Comparison of ENCODE assay signal across 10 cellular contexts in the genomic region with DNA sequence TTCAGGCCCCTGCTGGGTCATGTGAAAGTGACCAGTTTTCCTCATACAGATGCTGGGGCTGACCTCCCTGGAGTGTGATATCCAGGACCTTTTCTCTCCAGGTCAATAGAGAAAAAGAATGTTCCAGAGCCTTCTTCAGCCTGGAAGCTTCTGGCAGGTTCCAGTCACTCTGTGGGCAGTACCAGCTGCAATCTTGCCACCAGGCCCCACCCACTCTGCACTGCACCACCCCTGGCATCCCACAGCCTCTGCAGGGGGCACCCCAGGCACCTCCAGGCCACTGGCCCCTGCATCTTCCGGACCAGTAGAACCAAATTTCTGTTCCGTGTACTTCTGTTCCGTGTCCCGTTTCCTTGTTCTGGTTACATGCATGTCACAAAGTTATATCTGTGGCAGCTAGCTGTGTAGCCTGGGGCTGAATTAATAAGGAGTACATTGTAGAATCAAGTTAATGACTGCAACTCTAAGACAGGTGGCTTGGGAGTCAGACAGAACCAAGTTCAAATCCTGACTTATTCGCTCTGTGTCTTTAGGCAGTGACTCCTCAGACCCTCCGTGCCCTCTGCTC.
A peak's percentile ranks its signal among the peaks of the same experiment; 100 is the strongest.
DNase-seq lines count a peak whose midpoint lies in the region; TF ChIP-seq lines count a peak whose summit lies in the region.
"Had no signal": no experiment of that assay in that cellular context is flagged by ENCODE, and none has a peak within 500 bp of the region (broad histone marks: within the 10 kb centered on the region; RNA-seq: fewer than 3 reads in every experiment).

No MANE protein-coding gene starts in this region.

- TF ChIP-seq CTCF in WERI-Rb-1 (IDR thresholded peaks at IDR 0.05; ENCODE audit: low read depth, low read length) = no peak
- TF ChIP-seq CTCF in hepatocyte (IDR thresholded peaks at IDR 0.05; ENCODE audit: poor library complexity) = no peak

- H3K9me3 ChIP-seq in WERI-Rb-1 (ENCODE audit: severe bottlenecking) (no peaks in the 10 kb centered on the region), hepatocyte (ENCODE audit: low read depth) (no peaks in the 10 kb centered on the region)
- H3K9me3 ChIP-seq: uterus had no signal

- no peak overlapping the region for H2AFZ ChIP-seq in hepatocyte

- H3K4me3 ChIP-seq in WERI-Rb-1 (ENCODE audit: low read depth, low read length) (peak overlapping the region; percentile 85), hepatocyte (no peak overlapping the region)

- no peaks in the 10 kb centered on the region for H3K9me2 ChIP-seq in hepatocyte (replicated peaks; ENCODE audit: insufficient read depth)

- peaks cover 19% of the 10 kb centered on the region for H3K27me3 Mint-ChIP-seq in activated CD4-positive, alpha-beta T cell treated with anti-CD3 and anti-CD28 coated beads, Interleukin-2, amount 10 ng/mL, durations not matched to agents 24 days and 14 days
- no peaks in the 10 kb centered on the region for H3K27me3 Mint-ChIP-seq in stimulated activated naive CD8-positive, alpha-beta T cell treated with anti-CD3 and anti-CD28 coated beads, Interleukin-15, Interleukin-2, amounts not matched to agents 100 ng/mL and 50 ng/mL, for 24 hours

- peak; percentile 70 for DNase-seq in activated CD4-positive, alpha-beta T cell treated with anti-CD3 and anti-CD28 coated beads, Interleukin-2, amount 10 ng/mL, durations not matched to agents 24 days and 14 days
- DNase-seq in activated CD4-positive, alpha-beta T cell treated with anti-CD3 and anti-CD28 coated beads for 1 hour = no peak
- DNase-seq in WERI-Rb-1 = no peak
- DNase-seq in hepatocyte (ENCODE audit: low spot score) = no peak
- no peak for DNase-seq in SHP77 treated with DMSO at 0.1 percent for 48 hours (lab: John Stamatoyannopoulos, UW)
- no peak for DNase-seq in NCI-H82 (lab: John Stamatoyannopoulos, UW)
- no peak for DNase-seq in kidney glomerular epithelial cell (lab: John Stamatoyannopoulos, UW)
- DNase-seq: NCI-H1930 had no signal

- H3K4me2 ChIP-seq in hepatocyte = peak overlapping the region; percentile 87

- H3K36me3 Mint-ChIP-seq in activated CD4-positive, alpha-beta T cell treated with anti-CD3 and anti-CD28 coated beads, Interleukin-2, amount 10 ng/mL, durations not matched to agents 24 days and 14 days (ENCODE audit: low read depth) = no peaks in the 10 kb centered on the region
- H3K36me3 Mint-ChIP-seq in stimulated activated naive CD8-positive, alpha-beta T cell treated with anti-CD3 and anti-CD28 coated beads, Interleukin-15, Interleukin-2, amounts not matched to agents 100 ng/mL and 50 ng/mL, for 24 hours (ENCODE audit: low read depth) = no peaks in the 10 kb centered on the region

- no peaks in the 10 kb centered on the region for H3K27me3 ChIP-seq in WERI-Rb-1 (ENCODE audit: insufficient read depth, low read depth, severe bottlenecking)
- H3K27me3 ChIP-seq in hepatocyte = peaks cover 29% of the 10 kb centered on the region
- H3K27me3 ChIP-seq: uterus had no signal

- H3K79me2 ChIP-seq in hepatocyte = no peaks in the 10 kb centered on the region

- peaks cover 11% of the 10 kb centered on the region for H3K4me1 ChIP-seq in hepatocyte (ENCODE audit: insufficient read depth)
- H3K4me1 ChIP-seq: uterus had no signal

- intact Hi-C loops in activated CD4-positive, alpha-beta T cell treated with anti-CD3 and anti-CD28 coated beads, Interleukin-2, amount 10 ng/mL, durations not matched to agents 24 days and 14 days (cut with micrococcal nuclease) = loop anchor here (1.0 kb wide), 1 partner anchor 15 kb away; no protein-coding TSS in a partner anchor

- no peaks in the 10 kb centered on the region for H3K36me3 ChIP-seq in WERI-Rb-1
- H3K36me3 ChIP-seq in hepatocyte (replicated peaks; ENCODE audit: insufficient read depth, low read depth) = no peaks in the 10 kb centered on the region
- H3K36me3 ChIP-seq: uterus had no signal

- H3K27ac Mint-ChIP-seq in activated CD4-positive, alpha-beta T cell treated with anti-CD3 and anti-CD28 coated beads, Interleukin-2, amount 10 ng/mL, durations not matched to agents 24 days and 14 days = peak overlapping the region; percentile 83
- H3K27ac Mint-ChIP-seq in stimulated activated naive CD8-positive, alpha-beta T cell treated with anti-CD3 and anti-CD28 coated beads, Interleukin-15, Interleukin-2, amounts not matched to agents 100 ng/mL and 50 ng/mL, for 24 hours = peak overlapping the region; percentile 85

- no peaks in the 10 kb centered on the region for H4K20me1 ChIP-seq in hepatocyte (ENCODE audit: insufficient read depth, poor library complexity, severe bottlenecking)

- H3K4me1 Mint-ChIP-seq in activated CD4-positive, alpha-beta T cell treated with anti-CD3 and anti-CD28 coated beads, Interleukin-2, amount 10 ng/mL, durations not matched to agents 24 days and 14 days = peaks cover 30% of the 10 kb centered on the region
- H3K4me1 Mint-ChIP-seq in stimulated activated naive CD8-positive, alpha-beta T cell treated with anti-CD3 and anti-CD28 coated beads, Interleukin-15, Interleukin-2, amounts not matched to agents 100 ng/mL and 50 ng/mL, for 24 hours (ENCODE audit: low read depth) = peaks cover 45% of the 10 kb centered on the region

- H3K4me3 Mint-ChIP-seq in activated CD4-positive, alpha-beta T cell treated with anti-CD3 and anti-CD28 coated beads, Interleukin-2, amount 10 ng/mL, durations not matched to agents 24 days and 14 days = peak overlapping the region; percentile 79
- H3K4me3 Mint-ChIP-seq in stimulated activated naive CD8-positive, alpha-beta T cell treated with anti-CD3 and anti-CD28 coated beads, Interleukin-15, Interleukin-2, amounts not matched to agents 100 ng/mL and 50 ng/mL, for 24 hours = peak overlapping the region; percentile 79

- no peaks in the 10 kb centered on the region for H3K9me3 Mint-ChIP-seq in activated CD4-positive, alpha-beta T cell treated with anti-CD3 and anti-CD28 coated beads, Interleukin-2, amount 10 ng/mL, durations not matched to agents 24 days and 14 days
- no peaks in the 10 kb centered on the region for H3K9me3 Mint-ChIP-seq in stimulated activated naive CD8-positive, alpha-beta T cell treated with anti-CD3 and anti-CD28 coated beads, Interleukin-15, Interleukin-2, amounts not matched to agents 100 ng/mL and 50 ng/mL, for 24 hours

- H3K27ac ChIP-seq in WERI-Rb-1 = peak overlapping the region; percentile 71
- H3K27ac ChIP-seq in hepatocyte = no peak overlapping the region
- H3K27ac ChIP-seq: uterus had no signal

- WGBS in hepatocyte (ENCODE audit: low lambda C conversion rate, missing lambda C conversion rate) = 93% methylated on average over 6 of the region's 6 CpGs
